In the genomic region with DNA sequence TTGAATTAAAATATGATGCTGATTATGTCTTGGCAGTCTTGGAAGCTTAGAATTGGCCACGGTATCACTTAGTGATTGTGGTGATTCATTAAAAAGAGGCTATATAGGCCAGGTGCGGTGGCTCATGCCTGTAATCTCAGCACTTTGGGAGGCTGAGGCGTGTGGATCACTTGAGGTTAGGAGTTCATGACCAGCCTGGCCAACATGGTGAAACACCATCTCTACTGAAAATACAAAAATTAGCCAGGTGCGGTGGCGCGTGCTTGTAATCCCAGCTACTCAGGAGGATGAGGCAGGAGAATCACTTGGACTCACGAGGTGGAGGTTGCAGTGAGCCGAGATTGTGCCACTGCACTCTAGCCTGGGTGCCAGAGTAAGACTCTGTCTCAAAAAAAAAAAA, we compare ENCODE assay signal across 8 cellular contexts. TPM values are rescaled to one million over a fixed set of nuclear protein-coding genes. Genes with fewer than 3 reads are reported as not detected.
A peak's percentile ranks its signal among the peaks of the same experiment; 100 is the strongest.
DNase-seq lines count a peak whose midpoint lies in the region; ATAC-seq, FAIRE-seq and TF ChIP-seq lines count a peak whose summit lies in the region.
"Not testable (repeated sequence)": the region's sequence is repeated elsewhere in the genome, so short reads cannot be mapped to it uniquely, and the experiment has no call there.

No MANE protein-coding gene starts in this region.

- not testable (repeated sequence) for H3K36me3 ChIP-seq in K562 (ENCODE audit: control insufficient read depth, insufficient read depth, low read length); upper lobe of left lung

- H3K79me2 ChIP-seq in K562 (ENCODE audit: control insufficient read depth, insufficient read depth, low read length), result peaks cover 76% of the 10 kb centered on the region

- H3K9me3 ChIP-seq in K562 (replicated peaks; ENCODE audit: control insufficient read depth, insufficient read depth, low read depth, low read length); upper lobe of left lung: not testable (repeated sequence)

- H3K9ac ChIP-seq in K562 (ENCODE audit: insufficient read depth in 1 of 2, low read depth in 2 of 2, low read length in 2 of 2), result peak overlapping the region in 1 of 2 experiments; percentile 89; a peak in 1 of 4 replicates

- H3K27ac Mint-ChIP-seq in Calu3 (ENCODE audit: unreplicated experiment), result peak overlapping the region; percentile 86
- not testable (repeated sequence) for H3K27ac Mint-ChIP-seq in activated CD4-positive, alpha-beta T cell treated with anti-CD3 and anti-CD28 coated beads, Interleukin-2, amount 10 ng/mL, durations not matched to agents 24 days and 14 days; memory B cell

- H3K27me3 ChIP-seq in K562 (ENCODE audit: control insufficient read depth in 2 of 2, insufficient read depth in 2 of 2, low read length in 2 of 2); upper lobe of left lung: not testable (repeated sequence)

- TF ChIP-seq EP300 in K562 (IDR thresholded peaks at IDR 0.05; ENCODE audit: low read length); upper lobe of left lung (IDR thresholded peaks at IDR 0.05): not testable (repeated sequence)

- peaks cover 43% of the 10 kb centered on the region for H3K36me3 Mint-ChIP-seq in Calu3 (ENCODE audit: insufficient read depth, unreplicated experiment)
- H3K36me3 Mint-ChIP-seq in activated CD4-positive, alpha-beta T cell treated with anti-CD3 and anti-CD28 coated beads, Interleukin-2, amount 10 ng/mL, durations not matched to agents 24 days and 14 days (ENCODE audit: low read depth), result peaks cover 27% of the 10 kb centered on the region
- H3K36me3 Mint-ChIP-seq in memory B cell, result not testable (repeated sequence)

- ATAC-seq in K562; memory B cell (ENCODE audit: low read depth); upper lobe of left lung (ENCODE audit: low FRiP score in 2 of 2): not testable (repeated sequence)

- not testable (repeated sequence) for H3K4me1 ChIP-seq in K562 (replicated peaks in 1 of 2; ENCODE audit: control insufficient read depth in 2 of 2, insufficient read depth in 2 of 2, low read length in 2 of 2)
- H3K4me1 ChIP-seq in upper lobe of left lung, result peaks cover 33 to 49% (median 40%) of the 10 kb centered on the region in 4 donors

- TF ChIP-seq RAD21 in K562 (CRISPR knock-in tag; conservative IDR thresholded peaks at IDR 0.05 in 1 of 2, IDR thresholded peaks at IDR 0.05 in 1 of 2), result not testable (repeated sequence)

- H3K4me3 Mint-ChIP-seq in Calu3 (ENCODE audit: low read depth, unreplicated experiment) (peak overlapping the region; percentile 86), memory B cell (peak overlapping the region; percentile 32)
- H3K4me3 Mint-ChIP-seq in activated CD4-positive, alpha-beta T cell treated with anti-CD3 and anti-CD28 coated beads, Interleukin-2, amount 10 ng/mL, durations not matched to agents 24 days and 14 days, result peak overlapping the region; percentile 88

- TF ChIP-seq CTCF in Calu3 (IDR thresholded peaks at IDR 0.05; ENCODE audit: unreplicated experiment); K562 (IDR thresholded peaks at IDR 0.05 in 2 of 3, conservative IDR thresholded peaks at IDR 0.05 in 1 of 3; ENCODE audit: insufficient read depth in 2 of 3, low read depth in 1 of 3, low read length in 3 of 3); fibroblast of the aortic adventitia (IDR thresholded peaks at IDR 0.05; ENCODE audit: insufficient read depth, low read length); retinal pigment epithelial cell (conservative IDR thresholded peaks at IDR 0.05; ENCODE audit: low read depth, low read length); upper lobe of left lung (IDR thresholded peaks at IDR 0.05): not testable (repeated sequence)

- CTCF ChIA-PET in Calu3 (lab: Charles Lee), result interaction anchor here (2.2 kb wide), 1 partner anchor 127 kb away, joined by 7 read pairs; no protein-coding TSS in a partner anchor
- CTCF ChIA-PET in K562 (lab: Yijun Ruan, JAX; ENCODE audit: low intra/inter-chr PET ratio), result not testable (repeated sequence)

- in situ Hi-C loops in K562 (cut with MboI), result not testable (repeated sequence)

- peak overlapping the region; percentile 45 for H3K4me2 ChIP-seq in K562 (ENCODE audit: insufficient read depth, low read length)

- not testable (repeated sequence) for TF ChIP-seq POLR2A in K562 (conservative IDR thresholded peaks at IDR 0.05); upper lobe of left lung (IDR thresholded peaks at IDR 0.05)

- peak; percentile 4 for DNase-seq in Calu3
- peak; percentile 30 for DNase-seq in NCI-H82 (lab: John Stamatoyannopoulos, UW)
- not testable (repeated sequence) for DNase-seq in activated CD4-positive, alpha-beta T cell treated with anti-CD3 and anti-CD28 coated beads, Interleukin-2, amount 10 ng/mL, durations not matched to agents 24 days and 14 days; K562 (ENCODE audit: extremely low read depth in 1 of 4, low spot score in 3 of 4); fibroblast of the aortic adventitia (ENCODE audit: low read depth); memory B cell (ENCODE audit: low spot score in 2 of 2); retinal pigment epithelial cell (ENCODE audit: low read depth); upper lobe of left lung

- not testable (repeated sequence) for H3K9me3 Mint-ChIP-seq in Calu3 (ENCODE audit: low read depth, unreplicated experiment); activated CD4-positive, alpha-beta T cell treated with anti-CD3 and anti-CD28 coated beads, Interleukin-2, amount 10 ng/mL, durations not matched to agents 24 days and 14 days; memory B cell

- POLR2A ChIA-PET in K562 (lab: Yijun Ruan, JAX), result interaction anchor here (1.3 to 4.6 kb wide), 2 partner anchors 11 to 14 kb away, joined by 3 to 28 read pairs; no protein-coding TSS in a partner anchor

- H3K4me3 ChIP-seq in K562 (peak overlapping the region; percentile 94), fibroblast of the aortic adventitia (ENCODE audit: low read depth, low read length) (peak overlapping the region; percentile 92), retinal pigment epithelial cell (ENCODE audit: low read length) (peak overlapping the region; percentile 83), upper lobe of left lung (peak overlapping the region in 3 of 4 donors; percentile 77 to 97 (median 94))

- WGBS in K562 (ENCODE audit: insufficient coverage, low coverage, missing lambda C conversion rate), result 45% methylated on average over 8 of the region's 8 CpGs
- 75 to 83% methylated on average over 8 of the region's 8 CpGs for WGBS in upper lobe of left lung, 2 donors

- H2AFZ ChIP-seq in K562 (ENCODE audit: low read depth, low read length), result not testable (repeated sequence)

- not testable (repeated sequence) for H3K9me1 ChIP-seq in K562 (ENCODE audit: control insufficient read depth, insufficient read depth, low read length)

- FAIRE-seq in K562 (lab: Jason Lieb, UNC), result not testable (repeated sequence)

- not testable (repeated sequence) for H3K27ac ChIP-seq in K562 (ENCODE audit: extremely low read depth, low read depth, low read length)
- peak overlapping the region in 3 of 4 donors; percentile 96 to 99 (median 97) for H3K27ac ChIP-seq in upper lobe of left lung

- H4K20me1 ChIP-seq in K562 (replicated peaks; ENCODE audit: control insufficient read depth, insufficient read depth, low read length), result peaks cover 20% of the 10 kb centered on the region; the same call in 1 of the 2 replicates

- BruUV-seq in Calu3 (replicated peaks; lab: Mats Ljungman, UMichigan); K562 (replicated peaks; lab: Mats Ljungman, UMichigan): not testable (repeated sequence)

- intact Hi-C loops in Calu3 (cut with micrococcal nuclease; ENCODE audit: unreplicated experiment), result loop anchor here (1.0 to 5.0 kb wide), 3 partner anchors 41 to 81 kb away; no protein-coding TSS in a partner anchor
- intact Hi-C loops in activated CD4-positive, alpha-beta T cell treated with anti-CD3 and anti-CD28 coated beads, Interleukin-2, amount 10 ng/mL, durations not matched to agents 24 days and 14 days (cut with micrococcal nuclease); K562 (cut with micrococcal nuclease): not testable (repeated sequence)

- H3K4me1 Mint-ChIP-seq in Calu3 (ENCODE audit: low read depth, unreplicated experiment) (peaks cover 35% of the 10 kb centered on the region), memory B cell (peaks cover 36% of the 10 kb centered on the region)
- H3K4me1 Mint-ChIP-seq in activated CD4-positive, alpha-beta T cell treated with anti-CD3 and anti-CD28 coated beads, Interleukin-2, amount 10 ng/mL, durations not matched to agents 24 days and 14 days, result peaks cover 46% of the 10 kb centered on the region

- H3K27me3 Mint-ChIP-seq in Calu3 (ENCODE audit: unreplicated experiment); activated CD4-positive, alpha-beta T cell treated with anti-CD3 and anti-CD28 coated beads, Interleukin-2, amount 10 ng/mL, durations not matched to agents 24 days and 14 days; memory B cell: not testable (repeated sequence)

RNA-seq across cellular contexts. Expression of gene PPM1B, which starts 2.8 kb away (rescaled TPM):
- total RNA-seq in Calu3 (2022) (73.4 and 75.0 TPM in 2 replicates), K562 (2014; rRNA removed) (10.4 and 21.6 TPM in 2 replicates), K562 (2014; rRNA removed; fragmentation: Illumina TruSeq; extraction: Trizol) (33.3 and 36.4 TPM in 2 replicates), K562 (2015; rRNA removed; fragmentation: Illumina TruSeq; extraction: Trizol) (28.5 and 30.6 TPM in 2 replicates), K562 (2021) (28.6 and 29.2 TPM in 2 replicates), fibroblast of the aortic adventitia (ENCODE audit: low replicate concordance) (30.0 and 57.9 TPM in 2 replicates), upper lobe of left lung (10 to 100 TPM; 35.5 to 71.2 (median 45.6) TPM)
- 38.9 and 42.0 TPM in 2 replicates for total RNA-seq in activated CD4-positive, alpha-beta T cell treated with anti-CD3 and anti-CD28 coated beads, Interleukin-2, amount 10 ng/mL, durations not matched to agents 24 days and 14 days
- 34.0 and 96.0 TPM in 2 replicates for total RNA-seq in K562 (2011; cell fraction: chromatin; rRNA removed; ENCODE audit: low replicate concordance)
- total RNA-seq in K562 (2011; cell fraction: nucleolus; rRNA removed), result 13.5 and 20.7 TPM in 2 replicates
- total RNA-seq in K562 (2011; cell fraction: nucleoplasm; rRNA removed), result 48.2 and 84.6 TPM in 2 replicates
- polyA plus RNA-seq in K562 (2011; rRNA removed) (40.1 and 44.0 TPM in 2 replicates), K562 (2014; fragmentation: Illumina TruSeq; extraction: Trizol) (28.1 and 36.5 TPM in 2 replicates), K562 (2014; fragmentation: Nextera tagmentation; extraction: Ambion mirVana) (1 to 10 TPM; 8.9 to 9.8 TPM), K562 (2014; rRNA removed) (16.8 and 17.0 TPM in 2 replicates)
- polyA plus RNA-seq in K562 (2011; cell fraction: cytosol; rRNA removed), result 9.2 and 14.9 TPM in 2 replicates
- polyA plus RNA-seq in K562 (2011; cell fraction: nucleus; rRNA removed), result 13.6 and 23.6 TPM in 2 replicates
- polyA plus RNA-seq in K562 (2012), result 22.6 and 26.1 TPM in 2 replicates
- polyA minus RNA-seq in K562 (2011; rRNA and poly(A)+ RNA removed), result 89.2 and 101 TPM in 2 replicates
- 27.7 and 29.9 TPM in 2 replicates for polyA minus RNA-seq in K562 (2011; cell fraction: cytosol; rRNA and poly(A)+ RNA removed)
- 16.2 and 37.7 TPM in 2 replicates for polyA minus RNA-seq in K562 (2011; cell fraction: nucleus; rRNA and poly(A)+ RNA removed)

Comparison
In these comparisons a context has a peak if more than half of its experiments do, and no peak if none do; other contexts are left out.
1. H3K4me3 Mint-ChIP-seq: peak in every context shown above with its lines; median percentile 88 in activated CD4-positive, alpha-beta T cell treated with anti-CD3 and anti-CD28 coated beads, Interleukin-2, amount 10 ng/mL, durations not matched to agents 24 days and 14 days; 86 in Calu3; 32 in memory B cell.